In the genomic region with DNA sequence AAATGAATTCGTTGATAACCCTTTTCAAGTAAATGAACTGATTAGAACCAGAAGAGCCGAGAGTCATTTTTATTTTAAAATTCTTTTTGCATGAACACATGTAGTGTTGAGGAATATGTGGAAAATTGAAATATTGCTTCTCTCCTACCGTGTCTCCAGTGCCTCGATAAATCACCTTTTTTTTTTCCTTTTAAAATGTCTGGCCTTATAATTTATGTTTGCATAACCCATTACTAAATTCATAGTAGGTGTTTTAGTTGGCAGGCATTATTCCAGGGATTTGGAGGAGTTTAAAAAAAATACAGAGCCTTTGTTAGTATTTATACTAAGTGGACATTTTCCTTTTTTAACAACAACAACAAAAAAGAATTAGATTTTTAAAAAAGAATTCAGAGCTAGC, we compare ENCODE assay signal across 28 cellular contexts.
DNase-seq lines count a peak whose midpoint lies in the region; ATAC-seq and TF ChIP-seq lines count a peak whose summit lies in the region.
"Had no signal": no experiment of that assay in that cellular context is flagged by ENCODE, and none has a peak within 500 bp of the region (broad histone marks: within the 10 kb centered on the region; RNA-seq: fewer than 3 reads in every experiment).

No MANE protein-coding gene starts in this region.

- H3K27ac ChIP-seq in HEK293 (ENCODE audit: extremely low read depth, low read depth, low read length) (no peak overlapping the region), OCI-LY7 (ENCODE audit: low read depth, low read length, poor library complexity, severe bottlenecking) (peak overlapping the region; percentile 82), iPS-18a (ENCODE audit: low read length) (no peak overlapping the region), uterus (peak overlapping the region; percentile 83 to 95), left lung (no peak overlapping the region)
- H3K27ac ChIP-seq: HL-60, right atrium auricular region had no signal

- intact Hi-C loops in OCI-LY7 (cut with micrococcal nuclease; ENCODE audit: unreplicated experiment), result loop anchor here (2.0 to 5.0 kb wide), 2 partner anchors 46 to 58 kb away; no protein-coding TSS in a partner anchor
- intact Hi-C loops in uterus (cut with DNase I; ENCODE audit: low total_unique reads), result no loop called here
- intact Hi-C loops in left lung (cut with DNase I), result no loop called here

- ATAC-seq in left lung, result no peak
- ATAC-seq: effector memory CD8-positive, alpha-beta T cell; HepG2; left ventricle myocardium superior had no signal

- H3K36me3 ChIP-seq in HEK293 (ENCODE audit: control insufficient read depth in 2 of 2, insufficient read depth in 1 of 2, low read length in 2 of 2), result no peaks in the 10 kb centered on the region
- peaks cover 57% of the 10 kb centered on the region for H3K36me3 ChIP-seq in OCI-LY7 (ENCODE audit: insufficient read depth, low read length)
- no peaks in the 10 kb centered on the region for H3K36me3 ChIP-seq in iPS-18a (ENCODE audit: control insufficient read depth, low read depth, low read length)
- H3K36me3 ChIP-seq in uterus, result no peaks in the 10 kb centered on the region
- peaks cover 0 to 4% of the 10 kb centered on the region in 2 donors for H3K36me3 ChIP-seq in left lung
- H3K36me3 ChIP-seq: right atrium auricular region had no signal

- peaks cover 7% of the 10 kb centered on the region for H3K9me3 Mint-ChIP-seq in activated CD4-positive, alpha-beta T cell treated with anti-CD3 and anti-CD28 coated beads, Interleukin-2, amount 10 ng/mL, durations not matched to agents 7 days and 5 days
- H3K9me3 Mint-ChIP-seq: activated CD4-positive, alpha-beta T cell treated with anti-CD3 and anti-CD28 coated beads, Interleukin-2, amount 10 ng/mL, durations not matched to agents 24 days and 14 days; activated T-cell treated with anti-CD3 and anti-CD28 coated beads, Interleukin-2, amount 50 U/mL, for 24 hours; effector memory CD8-positive, alpha-beta T cell had no signal

- peak overlapping the region; percentile 34 for H3K9ac ChIP-seq in iPS-18a (ENCODE audit: low read length)

- no peak for DNase-seq in OCI-LY7 (ENCODE audit: low spot score)
- DNase-seq in uterus, result no peak
- no peak for DNase-seq in activated CD4-positive, alpha-beta T cell treated with anti-CD3 and anti-CD28 coated beads, Interleukin-2, amount 10 ng/mL, durations not matched to agents 7 days and 5 days
- no peak for DNase-seq in activated T-cell treated with anti-CD3 and anti-CD28 coated beads, Interleukin-2, amount 50 U/mL, for 1 hour
- no peak for DNase-seq in left lung
- DNase-seq: activated CD4-positive, alpha-beta T cell treated with anti-CD3 and anti-CD28 coated beads, Interleukin-2, amount 10 ng/mL, durations not matched to agents 24 days and 14 days; activated effector memory CD4-positive, alpha-beta T cell treated with anti-CD3 and anti-CD28 coated beads, Interleukin-2, amount 50 U/mL, for 16 hours; activated naive CD8-positive, alpha-beta T cell treated with anti-CD3 and anti-CD28 coated beads for 36 hours; activated T-cell treated with anti-CD3 and anti-CD28 coated beads, Interleukin-2, amount 50 U/mL, for 24 hours; Calu3; caudate nucleus; DND-41; effector memory CD8-positive, alpha-beta T cell; left ventricle myocardium superior; mesendoderm; NCI-H1417 treated with DMSO at 0.1 percent for 48 hours; NCI-H2029 treated with DMSO at 0.1 percent for 48 hours; NCI-H2227 treated with DMSO at 0.1 percent for 48 hours; NCI-H526 treated with DMSO at 0.1 percent for 48 hours; SIG-M5; stimulated activated CD4-positive, alpha-beta T cell treated with anti-CD3 and anti-CD28 coated beads, Interleukin-1b, Interleukin-23, amount 100 ng/mL, for 48 hours; stimulated activated naive CD4-positive, alpha-beta T cell treated with Interleukin-2 at 50 U/mL for 16 hours; T1000 had no signal

- TF ChIP-seq CTCF in HEK293 (tag by site-specific recombination; IDR thresholded peaks at IDR 0.05), result no peak
- no peak for TF ChIP-seq CTCF in OCI-LY7 (conservative IDR thresholded peaks at IDR 0.05; ENCODE audit: low read length)
- TF ChIP-seq CTCF in uterus (IDR thresholded peaks at IDR 0.05), result no peak
- TF ChIP-seq CTCF in left lung (IDR thresholded peaks at IDR 0.05), result no peak

- H3K79me2 ChIP-seq in OCI-LY7 (ENCODE audit: insufficient read depth, low read depth, low read length), result peaks cover 93% of the 10 kb centered on the region

- H3K4me1 Mint-ChIP-seq in activated CD4-positive, alpha-beta T cell treated with anti-CD3 and anti-CD28 coated beads, Interleukin-2, amount 10 ng/mL, durations not matched to agents 7 days and 5 days, result peaks cover 1% of the 10 kb centered on the region
- H3K4me1 Mint-ChIP-seq: activated CD4-positive, alpha-beta T cell treated with anti-CD3 and anti-CD28 coated beads, Interleukin-2, amount 10 ng/mL, durations not matched to agents 24 days and 14 days had no signal

- H3K4me1 ChIP-seq in HEK293 (ENCODE audit: control insufficient read depth, insufficient read depth, low read length), result peaks cover 13% of the 10 kb centered on the region
- H3K4me1 ChIP-seq in OCI-LY7 (ENCODE audit: insufficient read depth, low read length, poor library complexity, severe bottlenecking), result peaks cover 79% of the 10 kb centered on the region
- H3K4me1 ChIP-seq in iPS-18a (ENCODE audit: control insufficient read depth, low read depth, low read length), result peaks cover 65% of the 10 kb centered on the region
- H3K4me1 ChIP-seq in uterus, result peaks cover 0 to 5% of the 10 kb centered on the region in 2 donors
- peaks cover 0 to 23% of the 10 kb centered on the region in 2 donors for H3K4me1 ChIP-seq in left lung

- POLR2A ChIA-PET in HEK293 (lab: Yijun Ruan, JAX), result no interaction called here
- POLR2A ChIA-PET in OCI-LY7 (lab: Charles Lee), result interaction anchor here (0.8 to 2.3 kb wide), 4 partner anchors 12 to 82 kb away, joined by 3 to 5 read pairs (median 3); no protein-coding TSS in a partner anchor
- POLR2A ChIA-PET in activated CD4-positive, alpha-beta T cell treated with anti-CD3 and anti-CD28 coated beads, Interleukin-2, amount 10 ng/mL, durations not matched to agents 7 days and 5 days (lab: Charles Lee), result no interaction called here

- CTCF ChIA-PET in HEK293 (lab: Yijun Ruan, JAX) (no interaction called here), OCI-LY7 (lab: Charles Lee; ENCODE audit: unreplicated experiment) (no interaction called here)
- CTCF ChIA-PET in activated CD4-positive, alpha-beta T cell treated with anti-CD3 and anti-CD28 coated beads, Interleukin-2, amount 10 ng/mL, durations not matched to agents 7 days and 5 days (lab: Charles Lee), result no interaction called here

- no peak overlapping the region for H3K4me3 Mint-ChIP-seq in activated CD4-positive, alpha-beta T cell treated with anti-CD3 and anti-CD28 coated beads, Interleukin-2, amount 10 ng/mL, durations not matched to agents 7 days and 5 days
- H3K4me3 Mint-ChIP-seq: activated CD4-positive, alpha-beta T cell treated with anti-CD3 and anti-CD28 coated beads, Interleukin-2, amount 10 ng/mL, durations not matched to agents 24 days and 14 days; activated naive CD8-positive, alpha-beta T cell treated with anti-CD3 and anti-CD28 coated beads for 36 hours; activated T-cell treated with anti-CD3 and anti-CD28 coated beads, Interleukin-2, amount 50 U/mL, for 24 hours; effector memory CD8-positive, alpha-beta T cell had no signal

- H3K27me3 Mint-ChIP-seq in activated CD4-positive, alpha-beta T cell treated with anti-CD3 and anti-CD28 coated beads, Interleukin-2, amount 10 ng/mL, durations not matched to agents 7 days and 5 days, result no peaks in the 10 kb centered on the region
- H3K27me3 Mint-ChIP-seq: activated CD4-positive, alpha-beta T cell treated with anti-CD3 and anti-CD28 coated beads, Interleukin-2, amount 10 ng/mL, durations not matched to agents 24 days and 14 days; activated naive CD8-positive, alpha-beta T cell treated with anti-CD3 and anti-CD28 coated beads for 36 hours; activated T-cell treated with anti-CD3 and anti-CD28 coated beads, Interleukin-2, amount 50 U/mL, for 24 hours; effector memory CD8-positive, alpha-beta T cell had no signal

- BruUV-seq in OCI-LY7 (replicated peaks; lab: Mats Ljungman, UMichigan), result TSS peak; percentile 21

- H3K9me3 ChIP-seq in HEK293 (ENCODE audit: control insufficient read depth, insufficient read depth, low read depth, low read length) (no peaks in the 10 kb centered on the region), OCI-LY7 (ENCODE audit: low read length) (no peaks in the 10 kb centered on the region), iPS-18a (ENCODE audit: control insufficient read depth, low read depth, low read length) (no peaks in the 10 kb centered on the region), uterus (no peaks in the 10 kb centered on the region), left lung (no peaks in the 10 kb centered on the region)
- H3K9me3 ChIP-seq: right atrium auricular region had no signal

- peak overlapping the region; percentile 80 for H3K4me2 ChIP-seq in OCI-LY7 (ENCODE audit: low read length)

- no peak overlapping the region for H2AFZ ChIP-seq in OCI-LY7 (ENCODE audit: low read length)

- H3K4me3 ChIP-seq in HEK293 (ENCODE audit: low read depth, low read length), result no peak overlapping the region
- peak overlapping the region; percentile 58 for H3K4me3 ChIP-seq in OCI-LY7 (ENCODE audit: low read depth, low read length, poor library complexity, severe bottlenecking)
- H3K4me3 ChIP-seq in iPS-18a (ENCODE audit: low read length), result no peak overlapping the region
- no peak overlapping the region for H3K4me3 ChIP-seq in uterus
- no peak overlapping the region for H3K4me3 ChIP-seq in left lung
- H3K4me3 ChIP-seq: right atrium auricular region had no signal

- no peak for TF ChIP-seq POLR2A in uterus (IDR thresholded peaks at IDR 0.05)

- no peaks in the 10 kb centered on the region for H3K9me2 ChIP-seq in OCI-LY7 (ENCODE audit: insufficient read depth, low read length)

- H4K20me1 ChIP-seq in OCI-LY7 (ENCODE audit: insufficient read depth, low read length), result peaks cover 26% of the 10 kb centered on the region; the same call in 1 of the 2 replicates

- peaks cover 6% of the 10 kb centered on the region for H3K36me3 Mint-ChIP-seq in activated CD4-positive, alpha-beta T cell treated with anti-CD3 and anti-CD28 coated beads, Interleukin-2, amount 10 ng/mL, durations not matched to agents 7 days and 5 days (ENCODE audit: low read depth)

- H3K27ac Mint-ChIP-seq in activated CD4-positive, alpha-beta T cell treated with anti-CD3 and anti-CD28 coated beads, Interleukin-2, amount 10 ng/mL, durations not matched to agents 7 days and 5 days, result no peak overlapping the region
- H3K27ac Mint-ChIP-seq: activated CD4-positive, alpha-beta T cell treated with anti-CD3 and anti-CD28 coated beads, Interleukin-2, amount 10 ng/mL, durations not matched to agents 24 days and 14 days; activated naive CD8-positive, alpha-beta T cell treated with anti-CD3 and anti-CD28 coated beads for 36 hours; activated T-cell treated with anti-CD3 and anti-CD28 coated beads, Interleukin-2, amount 50 U/mL, for 24 hours had no signal

- H3K27me3 ChIP-seq in iPS-18a (ENCODE audit: control insufficient read depth, insufficient read depth, low read length), result no peaks in the 10 kb centered on the region
- H3K27me3 ChIP-seq in uterus, result no peaks in the 10 kb centered on the region
- no peaks in the 10 kb centered on the region for H3K27me3 ChIP-seq in left lung
- H3K27me3 ChIP-seq: right atrium auricular region had no signal

Comparison
In these comparisons a context has a peak if more than half of its experiments do, and no peak if none do; other contexts are left out.
1. H3K27ac ChIP-seq: peak in OCI-LY7 (single experiment) and uterus (2 of 2); none in HEK293 (single experiment), iPS-18a (single experiment) and left lung (0 of 2).